In genomic region chr12:30796891-30797371, GRCh38 we compare ENCODE assay signal across 9 cellular contexts. TPM values are rescaled to one million over a fixed set of nuclear protein-coding genes. Genes with fewer than 3 reads are reported as not detected.
DNase-seq lines count a peak whose midpoint lies in the region; ATAC-seq and TF ChIP-seq lines count a peak whose summit lies in the region.
"Had no signal": no experiment of that assay in that cellular context is flagged by ENCODE, and none has a peak within 500 bp of the region (broad histone marks: within the 10 kb centered on the region; RNA-seq: fewer than 3 reads in every experiment).

No MANE protein-coding gene starts in this region.

- H3K27ac ChIP-seq in esophagus squamous epithelium (peak overlapping the region in 1 of 4 donors; percentile 44), parathyroid adenoma (no peak overlapping the region)
- H3K27ac ChIP-seq: 22Rv1 had no signal

- H3K9me3 ChIP-seq in esophagus squamous epithelium (no peaks in the 10 kb centered on the region), parathyroid adenoma (ENCODE audit: control insufficient read depth, low read length) (no peaks in the 10 kb centered on the region)

- H3K36me3 ChIP-seq in esophagus squamous epithelium (no peaks in the 10 kb centered on the region), parathyroid adenoma (ENCODE audit: control insufficient read depth, insufficient read depth, low read length) (no peaks in the 10 kb centered on the region)

- peak; percentile 36 for DNase-seq in DMS 273 (lab: John Stamatoyannopoulos, UW; ENCODE audit: unreplicated experiment)
- no peak for DNase-seq in DMS 273 treated with DMSO at 0.1 percent for 48 hours (lab: John Stamatoyannopoulos, UW)
- DNase-seq in SK-N-DZ (ENCODE audit: low spot score): peak; percentile 29
- no peak for DNase-seq in esophagus squamous epithelium (lab: John Stamatoyannopoulos, UW)
- no peak for DNase-seq in COLO829 (ENCODE audit: low spot score)
- no peak for DNase-seq in hippocampal formation (lab: John Stamatoyannopoulos, UW)

- peaks cover 18 to 46% (median 22%) of the 10 kb centered on the region in 3 donors for H3K4me1 ChIP-seq in esophagus squamous epithelium
- no peaks in the 10 kb centered on the region for H3K4me1 ChIP-seq in parathyroid adenoma

- TF ChIP-seq CTCF in esophagus squamous epithelium (IDR thresholded peaks at IDR 0.05) (no peak), parathyroid adenoma (IDR thresholded peaks at IDR 0.05) (no peak)

- intact Hi-C loops in esophagus squamous epithelium (cut with DNase I): no loop called here

- peak overlapping the region; percentile 98 for H2AFZ ChIP-seq in parathyroid adenoma

- H3K9ac ChIP-seq in parathyroid adenoma: no peak overlapping the region

- peak overlapping the region; percentile 88 for H3K4me2 ChIP-seq in parathyroid adenoma (ENCODE audit: low read length)

- H3K27me3 ChIP-seq in esophagus squamous epithelium (peaks cover 0 to 19% (median 0%) of the 10 kb centered on the region in 4 donors), parathyroid adenoma (ENCODE audit: control insufficient read depth, insufficient read depth, low read length) (no peaks in the 10 kb centered on the region)

- H3K79me2 ChIP-seq in parathyroid adenoma: no peaks in the 10 kb centered on the region

- 17 to 28% methylated on average over 15 to 22 of the region's 22 CpGs for WGBS in esophagus squamous epithelium, 2 donors

- no peak for TF ChIP-seq POLR2A in esophagus squamous epithelium (IDR thresholded peaks at IDR 0.05)

- peak overlapping the region; percentile 54 to 76 (median 61) for H3K4me3 ChIP-seq in esophagus squamous epithelium
- peak overlapping the region; percentile 39 for H3K4me3 ChIP-seq in parathyroid adenoma (ENCODE audit: low read depth, low read length)

- no peak for ATAC-seq in GM18868 (IDR thresholded peaks at IDR 0.05; ENCODE audit: unreplicated experiment)

RNA-seq across cellular contexts. Expression of gene CAPRIN2, which starts 42.2 kb away (rescaled TPM):
- polyA plus RNA-seq in SK-N-DZ (2014; cell fraction: cytosol; rRNA removed): 31.6 and 36.4 TPM in 2 replicates
- polyA plus RNA-seq in SK-N-DZ (2014; cell fraction: nucleus; rRNA removed): 224 and 309 TPM in 2 replicates
- total RNA-seq in esophagus squamous epithelium: 10 to 100 TPM in 3 of 4 donors, 1 to 10 TPM in 1; 2.5 to 26.5 (median 15.2) TPM

Comparison
In these comparisons a context has a peak if more than half of its experiments do, and no peak if none do; other contexts are left out.
1. DNase-seq: peak in DMS 273 (single experiment) and SK-N-DZ (single experiment); none in DMS 273 treated with DMSO at 0.1 percent for 48 hours (single experiment), esophagus squamous epithelium (single experiment), COLO829 (single experiment) and hippocampal formation (0 of 2).